Comparison of ENCODE assay signal across 18 cellular contexts in genomic region chr2:121186261-121186660, GRCh38.
A peak's percentile ranks its signal among the peaks of the same experiment; 100 is the strongest.
DNase-seq lines count a peak whose midpoint lies in the region; ATAC-seq lines count a peak whose summit lies in the region.
"Had no signal": no experiment of that assay in that cellular context is flagged by ENCODE, and none has a peak within 500 bp of the region (broad histone marks: within the 10 kb centered on the region; RNA-seq: fewer than 3 reads in every experiment).

No MANE protein-coding gene starts in this region.

- no peak for DNase-seq in stimulated activated naive CD8-positive, alpha-beta T cell treated with anti-CD3 and anti-CD28 coated beads, Interleukin-15, amount 100 ng/mL, for 72 hours
- no peak for DNase-seq in stimulated activated naive CD8-positive, alpha-beta T cell treated with anti-CD3 and anti-CD28 coated beads, Interleukin-15, Interleukin-2, amounts not matched to agents 100 U/mL and 50 U/mL, for 24 hours
- DNase-seq in SJCRH30 (no peak), GF-D8 (lab: John Stamatoyannopoulos, UW) (no peak), NCI-H226 (no peak), T-cell (no peak)
- DNase-seq: activated CD4-positive, alpha-beta T cell treated with anti-CD3 and anti-CD28 coated beads, Interleukin-2, amount 50 U/mL, for 1 hour; activated naive CD4-positive, alpha-beta T cell; colonic mucosa; foreskin melanocyte; right lobe of liver; SK-N-SH had no signal

- no peaks in the 10 kb centered on the region for H3K9me3 ChIP-seq in SJCRH30 (replicated peaks)
- H3K9me3 ChIP-seq: ascending aorta, colonic mucosa, right lobe of liver, SK-N-SH had no signal

- H3K36me3 Mint-ChIP-seq in T-cell, result no peaks in the 10 kb centered on the region
- H3K36me3 Mint-ChIP-seq: IgD-negative memory B cell had no signal

- no peaks in the 10 kb centered on the region for H3K27me3 ChIP-seq in SJCRH30
- H3K27me3 ChIP-seq in layer of hippocampus (ENCODE audit: control insufficient read depth, insufficient read depth, low read length), result no peaks in the 10 kb centered on the region
- H3K27me3 ChIP-seq: ascending aorta, colonic mucosa, right lobe of liver had no signal

- peak overlapping the region; percentile 91 for H3K27ac ChIP-seq in SJCRH30
- peak overlapping the region; percentile 55 for H3K27ac ChIP-seq in layer of hippocampus (ENCODE audit: low read depth, low read length)
- H3K27ac ChIP-seq: ascending aorta, colonic mucosa, GM23248, right lobe of liver had no signal

- H3K36me3 ChIP-seq in SJCRH30, result no peaks in the 10 kb centered on the region
- H3K36me3 ChIP-seq: ascending aorta, colonic mucosa, right lobe of liver had no signal

- no peak overlapping the region for H3K4me3 ChIP-seq in SJCRH30
- H3K4me3 ChIP-seq: ascending aorta, colonic mucosa, GM23248, right lobe of liver had no signal

- CTCF ChIA-PET in T-cell (lab: Charles Lee), result no interaction called here

- no peaks in the 10 kb centered on the region for H3K4me1 Mint-ChIP-seq in stimulated activated naive CD8-positive, alpha-beta T cell treated with anti-CD3 and anti-CD28 coated beads, Interleukin-15, amount 100 ng/mL, for 72 hours
- no peaks in the 10 kb centered on the region for H3K4me1 Mint-ChIP-seq in T-cell
- H3K4me1 Mint-ChIP-seq: IgD-negative memory B cell had no signal

- POLR2A ChIA-PET in T-cell (lab: Charles Lee), result interaction anchor here in 1 of 2 donors (0.5 kb wide), 1 partner anchor 20 kb away, joined by 8 read pairs; no protein-coding TSS in a partner anchor

- no peak overlapping the region for H3K27ac Mint-ChIP-seq in stimulated activated naive CD8-positive, alpha-beta T cell treated with anti-CD3 and anti-CD28 coated beads, Interleukin-15, amount 100 ng/mL, for 72 hours
- no peak overlapping the region for H3K27ac Mint-ChIP-seq in T-cell

- no peak overlapping the region for H3K4me3 Mint-ChIP-seq in stimulated activated naive CD8-positive, alpha-beta T cell treated with anti-CD3 and anti-CD28 coated beads, Interleukin-15, amount 100 ng/mL, for 72 hours
- no peak overlapping the region for H3K4me3 Mint-ChIP-seq in T-cell
- H3K4me3 Mint-ChIP-seq: IgD-negative memory B cell had no signal

- peak; percentile 16 for ATAC-seq in stimulated activated naive CD8-positive, alpha-beta T cell treated with anti-CD3 and anti-CD28 coated beads, Interleukin-15, amount 100 ng/mL, for 72 hours
- no peak for ATAC-seq in stimulated activated naive CD8-positive, alpha-beta T cell treated with anti-CD3 and anti-CD28 coated beads, Interleukin-15, Interleukin-2, amounts not matched to agents 100 U/mL and 50 U/mL, for 24 hours
- ATAC-seq in T-cell (replicated peaks in 1 of 4) (no peak), GM19035 (IDR thresholded peaks at IDR 0.05; ENCODE audit: unreplicated experiment) (no peak)
- ATAC-seq: left lobe of liver had no signal

- H3K4me1 ChIP-seq in SJCRH30, result peaks cover 22% of the 10 kb centered on the region
- H3K4me1 ChIP-seq: ascending aorta, colonic mucosa, right lobe of liver had no signal

- H3K9me3 Mint-ChIP-seq in stimulated activated naive CD8-positive, alpha-beta T cell treated with anti-CD3 and anti-CD28 coated beads, Interleukin-15, amount 100 ng/mL, for 72 hours, result no peaks in the 10 kb centered on the region
- no peaks in the 10 kb centered on the region for H3K9me3 Mint-ChIP-seq in T-cell

- H3K27me3 Mint-ChIP-seq in stimulated activated naive CD8-positive, alpha-beta T cell treated with anti-CD3 and anti-CD28 coated beads, Interleukin-15, amount 100 ng/mL, for 72 hours, result no peaks in the 10 kb centered on the region
- H3K27me3 Mint-ChIP-seq in T-cell, result peaks cover 0 to 4% of the 10 kb centered on the region in 2 donors
- H3K27me3 Mint-ChIP-seq: IgD-negative memory B cell had no signal
